In the genomic region with DNA sequence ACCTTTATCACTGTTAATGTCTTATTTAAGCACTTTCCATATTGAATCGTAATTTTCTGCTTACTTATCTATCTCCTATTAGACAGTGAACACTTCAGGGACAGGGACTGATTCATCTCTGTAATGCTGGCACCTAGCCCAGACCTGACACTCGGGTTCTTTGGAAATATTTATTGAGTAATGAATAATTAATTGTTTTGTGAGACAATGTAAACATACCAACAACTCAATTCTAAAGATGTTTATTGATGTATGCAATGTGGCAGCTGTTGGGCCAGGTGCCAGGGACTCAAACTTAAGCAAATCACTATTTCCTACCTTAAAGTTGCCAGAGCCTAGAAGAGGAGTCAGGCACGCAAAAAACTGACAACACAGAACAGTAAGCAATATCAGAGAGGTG, we compare ENCODE assay signal across 13 cellular contexts.
DNase-seq lines count a peak whose midpoint lies in the region; ATAC-seq and TF ChIP-seq lines count a peak whose summit lies in the region.
"Had no signal": no experiment of that assay in that cellular context is flagged by ENCODE, and none has a peak within 500 bp of the region (broad histone marks: within the 10 kb centered on the region; RNA-seq: fewer than 3 reads in every experiment).

No MANE protein-coding gene starts in this region.

- no peak overlapping the region for H3K27ac Mint-ChIP-seq in HFFc6

- H3K27me3 Mint-ChIP-seq in HFFc6 (ENCODE audit: insufficient read depth): peaks cover 14% of the 10 kb centered on the region
- H3K27me3 Mint-ChIP-seq: stimulated activated naive B cell treated with anti-CD40 and anti-IgM and Interleukin-4, amounts not matched to agents 10 μg/mL and 1 μg/mL and 100 μg/mL, for 72 hours had no signal

- TF ChIP-seq CTCF in HFFc6 (IDR thresholded peaks at IDR 0.05) (no peak), WERI-Rb-1 (IDR thresholded peaks at IDR 0.05; ENCODE audit: low read depth, low read length) (no peak), GM13976 (IDR thresholded peaks at IDR 0.05; ENCODE audit: borderline replicate concordance, control extremely low read depth, extremely low read depth, insufficient read depth, missing control alignments) (no peak)

- H3K9me3 ChIP-seq in WERI-Rb-1 (ENCODE audit: severe bottlenecking): no peaks in the 10 kb centered on the region

- in situ Hi-C loops in GM13976 (cut with MboI; ENCODE audit: low sequenced_read_pairs, unreplicated experiment): no loop called here

- H3K36me3 ChIP-seq in WERI-Rb-1: no peaks in the 10 kb centered on the region
- H3K36me3 ChIP-seq: left lung had no signal

- peaks cover 3% of the 10 kb centered on the region for H3K9me3 Mint-ChIP-seq in HFFc6

- H3K27ac ChIP-seq in WERI-Rb-1: peak overlapping the region; percentile 37
- H3K27ac ChIP-seq: left lung had no signal

- peak; percentile 7 for DNase-seq in HFFc6
- peak; percentile 16 for DNase-seq in NCI-H2171 (lab: John Stamatoyannopoulos, UW)
- DNase-seq in WERI-Rb-1: no peak
- DNase-seq in myocyte (ENCODE audit: low read depth): peak; percentile 64
- DNase-seq in iPS-NIHi11 (ENCODE audit: low spot score): no peak
- no peak for DNase-seq in GM13976 (ENCODE audit: low spot score)
- DNase-seq: activated gamma-delta T cell; DND-41; left lung; MV-4-11; stimulated activated naive B cell treated with anti-CD40 and anti-IgM and Interleukin-4, amounts not matched to agents 10 μg/mL and 1 μg/mL and 100 μg/mL, for 72 hours had no signal

- H3K4me3 Mint-ChIP-seq in HFFc6: no peak overlapping the region
- H3K4me3 Mint-ChIP-seq: stimulated activated naive B cell treated with anti-CD40 and anti-IgM and Interleukin-4, amounts not matched to agents 10 μg/mL and 1 μg/mL and 100 μg/mL, for 72 hours had no signal

- H3K36me3 Mint-ChIP-seq in HFFc6 (ENCODE audit: low read depth): peaks cover 9% of the 10 kb centered on the region
- H3K36me3 Mint-ChIP-seq: stimulated activated naive B cell treated with anti-CD40 and anti-IgM and Interleukin-4, amounts not matched to agents 10 μg/mL and 1 μg/mL and 100 μg/mL, for 72 hours had no signal

- no peaks in the 10 kb centered on the region for H3K27me3 ChIP-seq in WERI-Rb-1 (ENCODE audit: insufficient read depth, low read depth, severe bottlenecking)
- H3K27me3 ChIP-seq: left lung had no signal

- no peak overlapping the region for H3K4me3 ChIP-seq in WERI-Rb-1 (ENCODE audit: low read depth, low read length)
- H3K4me3 ChIP-seq: left lung had no signal

- ATAC-seq in GM21381 (IDR thresholded peaks at IDR 0.05; ENCODE audit: unreplicated experiment) (no peak), GM19035 (IDR thresholded peaks at IDR 0.05; ENCODE audit: unreplicated experiment) (no peak)
- ATAC-seq: left lung; stimulated activated naive B cell treated with anti-CD40 and anti-IgM and Interleukin-4, amounts not matched to agents 10 μg/mL and 1 μg/mL and 100 μg/mL, for 72 hours had no signal

- peaks cover 20% of the 10 kb centered on the region for H3K4me1 Mint-ChIP-seq in HFFc6 (ENCODE audit: low read depth)
- H3K4me1 Mint-ChIP-seq: stimulated activated naive B cell treated with anti-CD40 and anti-IgM and Interleukin-4, amounts not matched to agents 10 μg/mL and 1 μg/mL and 100 μg/mL, for 72 hours had no signal

Comparison
In these comparisons a context has a peak if more than half of its experiments do, and no peak if none do; other contexts are left out.
1. DNase-seq: peak in HFFc6 (single experiment), NCI-H2171 (single experiment) and myocyte (single experiment); none in WERI-Rb-1 (single experiment), iPS-NIHi11 (single experiment) and GM13976 (single experiment).